17 cellular contexts compared by ENCODE assay signal in the genomic region with DNA sequence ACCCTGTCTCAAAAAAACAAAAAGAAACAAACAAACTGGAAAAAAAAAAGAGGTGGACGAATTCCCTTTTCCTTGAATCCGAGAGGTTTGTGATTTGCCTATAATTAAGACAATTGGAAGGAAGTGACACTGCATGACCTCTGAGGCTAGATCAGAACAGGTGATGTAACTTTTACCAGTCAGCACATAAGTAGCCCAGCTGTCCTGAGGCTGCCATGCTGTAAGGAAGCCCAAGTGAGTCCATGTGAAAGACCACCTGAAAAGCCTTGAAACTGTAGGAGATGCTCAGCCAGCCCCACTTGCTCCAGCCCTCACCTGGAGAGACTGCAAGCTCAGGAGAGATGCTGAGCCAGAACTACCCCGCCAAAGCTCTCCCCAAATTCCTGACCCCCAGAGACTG.
A peak's percentile ranks its signal among the peaks of the same experiment; 100 is the strongest.
DNase-seq lines count a peak whose midpoint lies in the region; ATAC-seq, FAIRE-seq and TF ChIP-seq lines count a peak whose summit lies in the region.
"Had no signal": no experiment of that assay in that cellular context is flagged by ENCODE, and none has a peak within 500 bp of the region (broad histone marks: within the 10 kb centered on the region; RNA-seq: fewer than 3 reads in every experiment).

No MANE protein-coding gene starts in this region.

- H3K4me3 Mint-ChIP-seq in Calu3 (ENCODE audit: low read depth, unreplicated experiment): no peak overlapping the region
- H3K4me3 Mint-ChIP-seq in mesothelial cell of epicardium: no peak overlapping the region
- H3K4me3 Mint-ChIP-seq in stimulated activated naive CD8-positive, alpha-beta T cell treated with anti-CD3 and anti-CD28 coated beads, Interleukin-15, amount 100 ng/mL, for 72 hours: no peak overlapping the region
- no peak overlapping the region for H3K4me3 Mint-ChIP-seq in stimulated activated naive B cell treated with anti-CD40 and anti-IgM and Interleukin-4, amounts not matched to agents 10 μg/mL and 1 μg/mL and 100 μg/mL, for 72 hours
- H3K4me3 Mint-ChIP-seq: CD14-positive monocyte; CD8-positive, alpha-beta T cell had no signal

- H3K27ac ChIP-seq in A549 (peak overlapping the region; percentile 99 to 100), Panc1 (ENCODE audit: low read length) (peak overlapping the region; percentile 93)
- H3K27ac ChIP-seq: GM23248 had no signal

- H3K4me1 ChIP-seq in A549 (peaks cover 55% of the 10 kb centered on the region), Panc1 (ENCODE audit: control insufficient read depth, insufficient read depth, low read length) (peaks cover 64% of the 10 kb centered on the region)

- H3K4me1 Mint-ChIP-seq in Calu3 (ENCODE audit: low read depth, unreplicated experiment): peaks cover 61% of the 10 kb centered on the region
- H3K4me1 Mint-ChIP-seq in mesothelial cell of epicardium: peaks cover 33% of the 10 kb centered on the region
- H3K4me1 Mint-ChIP-seq in stimulated activated naive CD8-positive, alpha-beta T cell treated with anti-CD3 and anti-CD28 coated beads, Interleukin-15, amount 100 ng/mL, for 72 hours: peaks cover 8% of the 10 kb centered on the region
- H3K4me1 Mint-ChIP-seq in stimulated activated naive B cell treated with anti-CD40 and anti-IgM and Interleukin-4, amounts not matched to agents 10 μg/mL and 1 μg/mL and 100 μg/mL, for 72 hours: peaks cover 3 to 13% of the 10 kb centered on the region in 2 donors

- no peak overlapping the region for H3K4me2 ChIP-seq in A549

- H3K36me3 Mint-ChIP-seq in Calu3 (ENCODE audit: insufficient read depth, unreplicated experiment) (peaks cover 24% of the 10 kb centered on the region), mesothelial cell of epicardium (no peaks in the 10 kb centered on the region)
- no peaks in the 10 kb centered on the region for H3K36me3 Mint-ChIP-seq in stimulated activated naive B cell treated with anti-CD40 and anti-IgM and Interleukin-4, amounts not matched to agents 10 μg/mL and 1 μg/mL and 100 μg/mL, for 72 hours
- H3K36me3 Mint-ChIP-seq: CD14-positive monocyte; CD8-positive, alpha-beta T cell had no signal

- no peaks in the 10 kb centered on the region for H3K36me3 ChIP-seq in Panc1 (ENCODE audit: control insufficient read depth, insufficient read depth, low read length)

- H3K9me3 ChIP-seq in A549 (peaks cover 3% of the 10 kb centered on the region; the same call in 1 of the 3 replicates), Panc1 (ENCODE audit: control insufficient read depth, insufficient read depth, low read depth, low read length) (no peaks in the 10 kb centered on the region)

- H3K27ac Mint-ChIP-seq in Calu3 (ENCODE audit: unreplicated experiment): peak overlapping the region; percentile 96
- peak overlapping the region; percentile 79 for H3K27ac Mint-ChIP-seq in mesothelial cell of epicardium
- no peak overlapping the region for H3K27ac Mint-ChIP-seq in stimulated activated naive CD8-positive, alpha-beta T cell treated with anti-CD3 and anti-CD28 coated beads, Interleukin-15, amount 100 ng/mL, for 72 hours
- no peak overlapping the region for H3K27ac Mint-ChIP-seq in stimulated activated naive B cell treated with anti-CD40 and anti-IgM and Interleukin-4, amounts not matched to agents 10 μg/mL and 1 μg/mL and 100 μg/mL, for 72 hours
- H3K27ac Mint-ChIP-seq: CD14-positive monocyte; CD8-positive, alpha-beta T cell had no signal

- intact Hi-C loops in Calu3 (cut with micrococcal nuclease; ENCODE audit: unreplicated experiment): no loop called here
- intact Hi-C loops in Panc1 (cut with micrococcal nuclease; ENCODE audit: unreplicated experiment): no loop called here

- no peak for FAIRE-seq in A549 (lab: Jason Lieb, UNC)
- FAIRE-seq: A204.1, GM18507 had no signal

- WGBS in A549 (ENCODE audit: missing lambda C conversion rate): 89% methylated on average over 3 of the region's 3 CpGs

- H3K27me3 Mint-ChIP-seq in Calu3 (ENCODE audit: unreplicated experiment) (no peaks in the 10 kb centered on the region), mesothelial cell of epicardium (ENCODE audit: low read depth) (no peaks in the 10 kb centered on the region)
- H3K27me3 Mint-ChIP-seq in stimulated activated naive CD8-positive, alpha-beta T cell treated with anti-CD3 and anti-CD28 coated beads, Interleukin-15, amount 100 ng/mL, for 72 hours: no peaks in the 10 kb centered on the region
- no peaks in the 10 kb centered on the region for H3K27me3 Mint-ChIP-seq in stimulated activated naive B cell treated with anti-CD40 and anti-IgM and Interleukin-4, amounts not matched to agents 10 μg/mL and 1 μg/mL and 100 μg/mL, for 72 hours

- H3K9me3 Mint-ChIP-seq in Calu3 (ENCODE audit: low read depth, unreplicated experiment) (no peaks in the 10 kb centered on the region), mesothelial cell of epicardium (no peaks in the 10 kb centered on the region)
- H3K9me3 Mint-ChIP-seq in stimulated activated naive CD8-positive, alpha-beta T cell treated with anti-CD3 and anti-CD28 coated beads, Interleukin-15, amount 100 ng/mL, for 72 hours: no peaks in the 10 kb centered on the region
- H3K9me3 Mint-ChIP-seq in stimulated activated naive B cell treated with anti-CD40 and anti-IgM and Interleukin-4, amounts not matched to agents 10 μg/mL and 1 μg/mL and 100 μg/mL, for 72 hours: no peaks in the 10 kb centered on the region
- H3K9me3 Mint-ChIP-seq: CD8-positive, alpha-beta T cell had no signal

- no TSS peak for BruUV-seq in Calu3 (replicated peaks; lab: Mats Ljungman, UMichigan)
- no TSS peak for BruUV-seq in Panc1 (replicated peaks; lab: Mats Ljungman, UMichigan)

- in situ Hi-C loops in Panc1 (cut with HindIII; ENCODE audit: low pct_unique_long_range_greater_than_20kb, low sequenced_read_pairs): no loop called here
- in situ Hi-C loops in GM13977 (cut with MboI; ENCODE audit: low pct_unique_long_range_greater_than_20kb, low sequenced_read_pairs, unreplicated experiment): no loop called here

- no peak for TF ChIP-seq CTCF in A549 (IDR thresholded peaks at IDR 0.05)
- no peak for TF ChIP-seq CTCF in Calu3 (IDR thresholded peaks at IDR 0.05; ENCODE audit: unreplicated experiment)
- no peak for TF ChIP-seq CTCF in Panc1 (IDR thresholded peaks at IDR 0.05)
- TF ChIP-seq CTCF in mesothelial cell of epicardium (IDR thresholded peaks at IDR 0.05; ENCODE audit: unreplicated experiment): no peak
- TF ChIP-seq CTCF in GM13977 (IDR thresholded peaks at IDR 0.05; ENCODE audit: extremely low read depth, insufficient read depth, missing control alignments): no peak

- DNase-seq in A549 (ENCODE audit: low read depth in 1 of 2, low spot score in 1 of 2): no peak
- DNase-seq in Calu3: no peak
- no peak for DNase-seq in Panc1 (ENCODE audit: low read depth, low spot score)
- DNase-seq in mesothelial cell of epicardium (ENCODE audit: low spot score in 2 of 2, unreplicated experiment in 2 of 2): no peak
- DNase-seq in GM13977 (ENCODE audit: low spot score): no peak
- DNase-seq in stimulated activated naive CD8-positive, alpha-beta T cell treated with anti-CD3 and anti-CD28 coated beads, Interleukin-15, amount 100 ng/mL, for 72 hours: no peak
- DNase-seq in stimulated activated naive B cell treated with anti-CD40 and anti-IgM and Interleukin-4, amounts not matched to agents 10 μg/mL and 1 μg/mL and 100 μg/mL, for 72 hours: no peak
- DNase-seq: CD8-positive, alpha-beta T cell; COR-L47; DMS53; GF-D8; GM23248; H7 had no signal

- H3K4me3 ChIP-seq in A549 (no peak overlapping the region), Panc1 (ENCODE audit: low read depth in 2 of 2, low read length in 2 of 2) (no peak overlapping the region)
- H3K4me3 ChIP-seq: GM23248 had no signal

- CTCF ChIA-PET in A549 (lab: Yijun Ruan, JAX): interaction anchor here (0.6 to 4.2 kb wide), 3 partner anchors 13 to 49 kb away, joined by 3 to 18 read pairs (median 3); no protein-coding TSS in a partner anchor
- CTCF ChIA-PET in Calu3 (lab: Charles Lee): no interaction called here
- CTCF ChIA-PET in Panc1 (lab: Charles Lee): no interaction called here

- H3K27me3 ChIP-seq in Panc1 (ENCODE audit: control insufficient read depth, insufficient read depth, low read length): no peaks in the 10 kb centered on the region

- no peak for TF ChIP-seq EP300 in A549 (IDR thresholded peaks at IDR 0.05)

- no peak for TF ChIP-seq RAD21 in A549 (conservative IDR thresholded peaks at IDR 0.05 in 1 of 2, IDR thresholded peaks at IDR 0.05 in 1 of 2)

- POLR2A ChIA-PET in A549 (lab: Yijun Ruan, JAX): no interaction called here
- POLR2A ChIA-PET in Panc1 (lab: Charles Lee): interaction anchor here (0.6 to 0.7 kb wide), 3 partner anchors 7 to 368 kb away, joined by 3 to 6 read pairs (median 4); no protein-coding TSS in a partner anchor

- no peak for ATAC-seq in A549
- ATAC-seq in Panc1: no peak
- ATAC-seq in GM18505 (IDR thresholded peaks at IDR 0.05; ENCODE audit: unreplicated experiment): no peak
- no peak for ATAC-seq in stimulated activated naive CD8-positive, alpha-beta T cell treated with anti-CD3 and anti-CD28 coated beads, Interleukin-15, amount 100 ng/mL, for 72 hours
- no peak for ATAC-seq in stimulated activated naive B cell treated with anti-CD40 and anti-IgM and Interleukin-4, amounts not matched to agents 10 μg/mL and 1 μg/mL and 100 μg/mL, for 72 hours (replicated peaks)
- ATAC-seq: CD8-positive, alpha-beta T cell had no signal

- TF ChIP-seq POLR2A in A549 (IDR thresholded peaks at IDR 0.05; ENCODE audit: low read length): no peak
- no peak for TF ChIP-seq POLR2A in GM18505 (IDR thresholded peaks at IDR 0.05; ENCODE audit: borderline replicate concordance, extremely low read depth, insufficient read depth, insufficient read length)

TF ChIP-seq in A549, 52 proteins besides CTCF, POLR2A, EP300 and RAD21 (continues in another document):
- TF ChIP-seq SMC3 (IDR thresholded peaks at IDR 0.05) (no peak), E2F6 (IDR thresholded peaks at IDR 0.05; ENCODE audit: borderline replicate concordance, low read depth) (no peak), HDAC2 (IDR thresholded peaks at IDR 0.05) (no peak), ESRRA (IDR thresholded peaks at IDR 0.05; ENCODE audit: borderline replicate concordance, low read length) (no peak), KDM5A (IDR thresholded peaks at IDR 0.05) (no peak), BCL3 (IDR thresholded peaks at IDR 0.05) (no peak)

Comparison
In these comparisons a context has a peak if more than half of its experiments do, and no peak if none do; other contexts are left out.
1. H3K27ac Mint-ChIP-seq: peak in Calu3 (single experiment) and mesothelial cell of epicardium (single experiment); none in stimulated activated naive CD8-positive, alpha-beta T cell treated with anti-CD3 and anti-CD28 coated beads, Interleukin-15, amount 100 ng/mL, for 72 hours (0 of 2) and stimulated activated naive B cell treated with anti-CD40 and anti-IgM and Interleukin-4, amounts not matched to agents 10 μg/mL and 1 μg/mL and 100 μg/mL, for 72 hours (single experiment).